1 cellular context compared by ENCODE assay signal in genomic region chr1:121522061-121522759, GRCh38.
TF ChIP-seq lines count a peak whose summit lies in the region.

No MANE protein-coding gene starts in this region.

TF ChIP-seq in HepG2, 621 proteins besides CTCF, POLR2A, EP300 and RAD21 (continued from another document and continues in another):
- TF ChIP-seq, protein P1, sequence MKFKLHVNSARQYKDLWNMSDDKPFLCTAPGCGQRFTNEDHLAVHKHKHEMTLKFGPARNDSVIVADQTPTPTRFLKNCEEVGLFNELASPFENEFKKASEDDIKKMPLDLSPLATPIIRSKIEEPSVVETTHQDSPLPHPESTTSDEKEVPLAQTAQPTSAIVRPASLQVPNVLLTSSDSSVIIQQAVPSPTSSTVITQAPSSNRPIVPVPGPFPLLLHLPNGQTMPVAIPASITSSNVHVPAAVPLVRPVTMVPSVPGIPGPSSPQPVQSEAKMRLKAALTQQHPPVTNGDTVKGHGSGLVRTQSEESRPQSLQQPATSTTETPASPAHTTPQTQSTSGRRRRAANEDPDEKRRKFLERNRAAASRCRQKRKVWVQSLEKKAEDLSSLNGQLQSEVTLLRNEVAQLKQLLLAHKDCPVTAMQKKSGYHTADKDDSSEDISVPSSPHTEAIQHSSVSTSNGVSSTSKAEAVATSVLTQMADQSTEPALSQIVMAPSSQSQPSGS (CRISPR knock-in tag; IDR thresholded peaks at IDR 0.05) = peak; percentile 75; the same call in 1 of the 2 replicates
- TF ChIP-seq RELA (CRISPR knock-in tag; IDR thresholded peaks at IDR 0.05) (no peak), TSC22D2 (CRISPR knock-in tag; IDR thresholded peaks at IDR 0.05; ENCODE audit: borderline replicate concordance) (no peak), FOXK1 (CRISPR knock-in tag; IDR thresholded peaks at IDR 0.05; ENCODE audit: borderline replicate concordance, low read depth) (peak; percentile 52; the same call in 1 of the 2 replicates), PRDM10 (CRISPR knock-in tag; IDR thresholded peaks at IDR 0.05; ENCODE audit: low read depth) (peak; percentile 41; the same call in 1 of the 2 replicates), ZNF546 (CRISPR knock-in tag; conservative IDR thresholded peaks at IDR 0.05) (no peak), SETDB1 (CRISPR knock-in tag; IDR thresholded peaks at IDR 0.05; ENCODE audit: borderline replicate concordance) (no peak), SRY (CRISPR knock-in tag; IDR thresholded peaks at IDR 0.05) (no peak), THAP7 (CRISPR knock-in tag; IDR thresholded peaks at IDR 0.05) (no peak), ZMYM4 (CRISPR knock-in tag; IDR thresholded peaks at IDR 0.05) (peak; percentile 93), SKI (IDR thresholded peaks at IDR 0.05; ENCODE audit: partially characterized antibody) (peak; percentile 73), ZBTB14 (CRISPR knock-in tag; IDR thresholded peaks at IDR 0.05) (no peak), ZNF850 (CRISPR knock-in tag; conservative IDR thresholded peaks at IDR 0.05) (no peak), NR0B2 (CRISPR knock-in tag; IDR thresholded peaks at IDR 0.05) (no peak), TARDBP (CRISPR knock-in tag; IDR thresholded peaks at IDR 0.05) (peak; percentile 77; the same call in 1 of the 2 replicates), U2AF2 (IDR thresholded peaks at IDR 0.05; ENCODE audit: low read depth, low read length) (no peak), MTERF4 (CRISPR knock-in tag; IDR thresholded peaks at IDR 0.05) (no peak), SRSF9 (IDR thresholded peaks at IDR 0.05; ENCODE audit: borderline replicate concordance, insufficient read depth, low read depth, low read length, poor library complexity, severe bottlenecking) (no peak), ZNF790 (CRISPR knock-in tag; IDR thresholded peaks at IDR 0.05; ENCODE audit: borderline replicate concordance) (no peak), TOE1 (CRISPR knock-in tag; IDR thresholded peaks at IDR 0.05) (no peak), ZBTB21 (CRISPR knock-in tag; IDR thresholded peaks at IDR 0.05) (0 out of 2 replicates have a peak, but pooled peaks have one; percentile 16), SMARCC2 (IDR thresholded peaks at IDR 0.05) (no peak), MED13 (CRISPR knock-in tag; IDR thresholded peaks at IDR 0.05) (peak; percentile 81; the same call in 1 of the 2 replicates), MLLT10 (CRISPR knock-in tag; IDR thresholded peaks at IDR 0.05) (no peak), ZMYM3 (CRISPR knock-in tag; IDR thresholded peaks at IDR 0.05) (peak; percentile 77; the same call in 1 of the 2 replicates), ZBTB33 (CRISPR knock-in tag; IDR thresholded peaks at IDR 0.05) (0 out of 2 replicates have a peak, but pooled peaks have one; percentile 24)
- TF ChIP-seq, protein P2, sequence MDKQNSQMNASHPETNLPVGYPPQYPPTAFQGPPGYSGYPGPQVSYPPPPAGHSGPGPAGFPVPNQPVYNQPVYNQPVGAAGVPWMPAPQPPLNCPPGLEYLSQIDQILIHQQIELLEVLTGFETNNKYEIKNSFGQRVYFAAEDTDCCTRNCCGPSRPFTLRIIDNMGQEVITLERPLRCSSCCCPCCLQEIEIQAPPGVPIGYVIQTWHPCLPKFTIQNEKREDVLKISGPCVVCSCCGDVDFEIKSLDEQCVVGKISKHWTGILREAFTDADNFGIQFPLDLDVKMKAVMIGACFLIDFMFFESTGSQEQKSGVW (CRISPR knock-in tag; IDR thresholded peaks at IDR 0.05; ENCODE audit: borderline replicate concordance) = no peak
- TF ChIP-seq, protein P3, sequence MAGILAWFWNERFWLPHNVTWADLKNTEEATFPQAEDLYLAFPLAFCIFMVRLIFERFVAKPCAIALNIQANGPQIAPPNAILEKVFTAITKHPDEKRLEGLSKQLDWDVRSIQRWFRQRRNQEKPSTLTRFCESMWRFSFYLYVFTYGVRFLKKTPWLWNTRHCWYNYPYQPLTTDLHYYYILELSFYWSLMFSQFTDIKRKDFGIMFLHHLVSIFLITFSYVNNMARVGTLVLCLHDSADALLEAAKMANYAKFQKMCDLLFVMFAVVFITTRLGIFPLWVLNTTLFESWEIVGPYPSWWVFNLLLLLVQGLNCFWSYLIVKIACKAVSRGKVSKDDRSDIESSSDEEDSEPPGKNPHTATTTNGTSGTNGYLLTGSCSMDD (CRISPR knock-in tag; IDR thresholded peaks at IDR 0.05) = no peak
- TF ChIP-seq, protein P4, sequence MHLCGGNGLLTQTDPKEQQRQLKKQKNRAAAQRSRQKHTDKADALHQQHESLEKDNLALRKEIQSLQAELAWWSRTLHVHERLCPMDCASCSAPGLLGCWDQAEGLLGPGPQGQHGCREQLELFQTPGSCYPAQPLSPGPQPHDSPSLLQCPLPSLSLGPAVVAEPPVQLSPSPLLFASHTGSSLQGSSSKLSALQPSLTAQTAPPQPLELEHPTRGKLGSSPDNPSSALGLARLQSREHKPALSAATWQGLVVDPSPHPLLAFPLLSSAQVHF (CRISPR knock-in tag; IDR thresholded peaks at IDR 0.05) = no peak
- TF ChIP-seq, protein P5, sequence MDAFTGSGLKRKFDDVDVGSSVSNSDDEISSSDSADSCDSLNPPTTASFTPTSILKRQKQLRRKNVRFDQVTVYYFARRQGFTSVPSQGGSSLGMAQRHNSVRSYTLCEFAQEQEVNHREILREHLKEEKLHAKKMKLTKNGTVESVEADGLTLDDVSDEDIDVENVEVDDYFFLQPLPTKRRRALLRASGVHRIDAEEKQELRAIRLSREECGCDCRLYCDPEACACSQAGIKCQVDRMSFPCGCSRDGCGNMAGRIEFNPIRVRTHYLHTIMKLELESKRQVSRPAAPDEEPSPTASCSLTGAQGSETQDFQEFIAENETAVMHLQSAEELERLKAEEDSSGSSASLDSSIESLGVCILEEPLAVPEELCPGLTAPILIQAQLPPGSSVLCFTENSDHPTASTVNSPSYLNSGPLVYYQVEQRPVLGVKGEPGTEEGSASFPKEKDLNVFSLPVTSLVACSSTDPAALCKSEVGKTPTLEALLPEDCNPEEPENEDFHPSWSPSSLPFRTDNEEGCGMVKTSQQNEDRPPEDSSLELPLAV (CRISPR knock-in tag; conservative IDR thresholded peaks at IDR 0.05; ENCODE audit: low read depth) = no peak
- TF ChIP-seq, protein P6, sequence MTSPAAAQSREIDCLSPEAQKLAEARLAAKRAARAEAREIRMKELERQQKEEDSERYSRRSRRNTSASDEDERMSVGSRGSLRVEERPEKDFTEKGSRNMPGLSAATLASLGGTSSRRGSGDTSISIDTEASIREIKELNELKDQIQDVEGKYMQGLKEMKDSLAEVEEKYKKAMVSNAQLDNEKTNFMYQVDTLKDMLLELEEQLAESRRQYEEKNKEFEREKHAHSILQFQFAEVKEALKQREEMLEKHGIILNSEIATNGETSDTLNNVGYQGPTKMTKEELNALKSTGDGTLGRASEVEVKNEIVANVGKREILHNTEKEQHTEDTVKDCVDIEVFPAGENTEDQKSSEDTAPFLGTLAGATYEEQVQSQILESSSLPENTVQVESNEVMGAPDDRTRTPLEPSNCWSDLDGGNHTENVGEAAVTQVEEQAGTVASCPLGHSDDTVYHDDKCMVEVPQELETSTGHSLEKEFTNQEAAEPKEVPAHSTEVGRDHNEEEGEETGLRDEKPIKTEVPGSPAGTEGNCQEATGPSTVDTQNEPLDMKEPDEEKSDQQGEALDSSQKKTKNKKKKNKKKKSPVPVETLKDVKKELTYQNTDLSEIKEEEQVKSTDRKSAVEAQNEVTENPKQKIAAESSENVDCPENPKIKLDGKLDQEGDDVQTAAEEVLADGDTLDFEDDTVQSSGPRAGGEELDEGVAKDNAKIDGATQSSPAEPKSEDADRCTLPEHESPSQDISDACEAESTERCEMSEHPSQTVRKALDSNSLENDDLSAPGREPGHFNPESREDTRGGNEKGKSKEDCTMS (CRISPR knock-in tag; conservative IDR thresholded peaks at IDR 0.05) = no peak
- TF ChIP-seq, protein P7, sequence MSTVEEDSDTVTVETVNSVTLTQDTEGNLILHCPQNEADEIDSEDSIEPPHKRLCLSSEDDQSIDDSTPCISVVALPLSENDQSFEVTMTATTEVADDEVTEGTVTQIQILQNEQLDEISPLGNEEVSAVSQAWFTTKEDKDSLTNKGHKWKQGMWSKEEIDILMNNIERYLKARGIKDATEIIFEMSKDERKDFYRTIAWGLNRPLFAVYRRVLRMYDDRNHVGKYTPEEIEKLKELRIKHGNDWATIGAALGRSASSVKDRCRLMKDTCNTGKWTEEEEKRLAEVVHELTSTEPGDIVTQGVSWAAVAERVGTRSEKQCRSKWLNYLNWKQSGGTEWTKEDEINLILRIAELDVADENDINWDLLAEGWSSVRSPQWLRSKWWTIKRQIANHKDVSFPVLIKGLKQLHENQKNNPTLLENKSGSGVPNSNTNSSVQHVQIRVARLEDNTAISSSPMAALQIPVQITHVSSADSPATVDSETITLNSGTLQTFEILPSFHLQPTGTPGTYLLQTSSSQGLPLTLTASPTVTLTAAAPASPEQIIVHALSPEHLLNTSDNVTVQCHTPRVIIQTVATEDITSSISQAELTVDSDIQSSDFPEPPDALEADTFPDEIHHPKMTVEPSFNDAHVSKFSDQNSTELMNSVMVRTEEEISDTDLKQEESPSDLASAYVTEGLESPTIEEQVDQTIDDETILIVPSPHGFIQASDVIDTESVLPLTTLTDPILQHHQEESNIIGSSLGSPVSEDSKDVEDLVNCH (CRISPR knock-in tag; IDR thresholded peaks at IDR 0.05) = no peak
- TF ChIP-seq, protein P8, sequence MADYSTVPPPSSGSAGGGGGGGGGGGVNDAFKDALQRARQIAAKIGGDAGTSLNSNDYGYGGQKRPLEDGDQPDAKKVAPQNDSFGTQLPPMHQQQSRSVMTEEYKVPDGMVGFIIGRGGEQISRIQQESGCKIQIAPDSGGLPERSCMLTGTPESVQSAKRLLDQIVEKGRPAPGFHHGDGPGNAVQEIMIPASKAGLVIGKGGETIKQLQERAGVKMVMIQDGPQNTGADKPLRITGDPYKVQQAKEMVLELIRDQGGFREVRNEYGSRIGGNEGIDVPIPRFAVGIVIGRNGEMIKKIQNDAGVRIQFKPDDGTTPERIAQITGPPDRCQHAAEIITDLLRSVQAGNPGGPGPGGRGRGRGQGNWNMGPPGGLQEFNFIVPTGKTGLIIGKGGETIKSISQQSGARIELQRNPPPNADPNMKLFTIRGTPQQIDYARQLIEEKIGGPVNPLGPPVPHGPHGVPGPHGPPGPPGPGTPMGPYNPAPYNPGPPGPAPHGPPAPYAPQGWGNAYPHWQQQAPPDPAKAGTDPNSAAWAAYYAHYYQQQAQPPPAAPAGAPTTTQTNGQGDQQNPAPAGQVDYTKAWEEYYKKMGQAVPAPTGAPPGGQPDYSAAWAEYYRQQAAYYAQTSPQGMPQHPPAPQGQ (CRISPR knock-in tag; IDR thresholded peaks at IDR 0.05; ENCODE audit: borderline replicate concordance) = no peak
